Comparison of ENCODE assay signal across 11 cellular contexts in genomic region chrX:65695849-65696248, GRCh38. TPM values are rescaled to one million over a fixed set of nuclear protein-coding genes. Genes with fewer than 3 reads are reported as not detected.
DNase-seq lines count a peak whose midpoint lies in the region; ATAC-seq and TF ChIP-seq lines count a peak whose summit lies in the region.
"Had no signal": no experiment of that assay in that cellular context is flagged by ENCODE, and none has a peak within 500 bp of the region (broad histone marks: within the 10 kb centered on the region; RNA-seq: fewer than 3 reads in every experiment).

No MANE protein-coding gene starts in this region.

- H4K20me1 ChIP-seq in SK-N-SH (ENCODE audit: insufficient read depth): peaks cover 100% of the 10 kb centered on the region

- H3K9ac ChIP-seq in SK-N-SH: no peak overlapping the region

- TF ChIP-seq EP300 in SK-N-SH (IDR thresholded peaks at IDR 0.05; ENCODE audit: borderline replicate concordance in 1 of 2, low read depth in 1 of 2, low read length in 1 of 2): no peak

- peaks cover 0 to 3% of the 10 kb centered on the region in 2 experiments for H3K36me3 ChIP-seq in SK-N-SH (replicated peaks in 1 of 2; ENCODE audit: control insufficient read depth in 1 of 2, insufficient read depth in 2 of 2, low read length in 1 of 2)
- no peaks in the 10 kb centered on the region for H3K36me3 ChIP-seq in effector memory CD4-positive, alpha-beta T cell (ENCODE audit: control insufficient read depth, insufficient read depth, low read length)
- H3K36me3 ChIP-seq: adrenal gland had no signal

- CTCF ChIA-PET in SK-N-SH (lab: Yijun Ruan, JAX): no interaction called here

- H3K4me1 ChIP-seq in SK-N-SH (ENCODE audit: control insufficient read depth in 1 of 2, insufficient read depth in 2 of 2, low read depth in 1 of 2, low read length in 1 of 2): peaks cover 0 to 22% of the 10 kb centered on the region in 2 experiments; a peak in 1 of 4 replicates
- peaks cover 64% of the 10 kb centered on the region for H3K4me1 ChIP-seq in effector memory CD4-positive, alpha-beta T cell (ENCODE audit: control insufficient read depth, insufficient read depth, low read length, poor library complexity, severe bottlenecking)

- peak overlapping the region in 1 of 2 experiments; percentile 77; a peak in 1 of 4 replicates for H3K27ac ChIP-seq in SK-N-SH (ENCODE audit: low read depth in 2 of 2, low read length in 1 of 2)
- H3K27ac ChIP-seq in effector memory CD4-positive, alpha-beta T cell (ENCODE audit: insufficient read depth, low read length, poor library complexity, severe bottlenecking): peak overlapping the region; percentile 60
- H3K27ac ChIP-seq in skin epidermis: peak overlapping the region in 13 of 21 experiments; percentile 12 to 89 (median 72)

- H3K4me3 ChIP-seq in SK-N-SH (ENCODE audit: low read depth in 2 of 2, low read length in 1 of 2) (no peak overlapping the region), NB4 (ENCODE audit: low read depth, low read length) (peak overlapping the region; percentile 1), skin epidermis (no peak overlapping the region)
- peak overlapping the region; percentile 16 for H3K4me3 ChIP-seq in effector memory CD4-positive, alpha-beta T cell (ENCODE audit: insufficient read depth, low read depth, low read length, poor library complexity, severe bottlenecking)
- H3K4me3 ChIP-seq: adrenal gland had no signal

- TF ChIP-seq CTCF in SK-N-SH (IDR thresholded peaks at IDR 0.05) (no peak), NB4 (IDR thresholded peaks at IDR 0.05; ENCODE audit: low read depth, low read length) (no peak)

- H3K27me3 ChIP-seq in SK-N-SH (ENCODE audit: insufficient read depth): no peaks in the 10 kb centered on the region; the same call in 1 of the 2 replicates
- H3K27me3 ChIP-seq in effector memory CD4-positive, alpha-beta T cell (replicated peaks; ENCODE audit: control insufficient read depth, insufficient read depth, low read length, poor library complexity, severe bottlenecking): no peaks in the 10 kb centered on the region
- H3K27me3 ChIP-seq: adrenal gland had no signal

- POLR2A ChIA-PET in SK-N-SH (lab: Yijun Ruan, JAX): no interaction called here

- DNase-seq in SK-N-SH (no peak), NB4 (ENCODE audit: low read depth) (no peak), T-helper 9 cell (no peak), ACHN (no peak)
- no peak for DNase-seq in effector memory CD4-positive, alpha-beta T cell
- DNase-seq: 8988T, adrenal gland, posterior cingulate gyrus had no signal

- WGBS in SK-N-SH (ENCODE audit: low lambda C conversion rate): 32% methylated on average over 1 of the region's 1 CpG

- ATAC-seq in SK-N-SH treated with all-trans-retinoic acid at 6 μM for 48 hours: no peak
- no peak for ATAC-seq in GM19023 (IDR thresholded peaks at IDR 0.05; ENCODE audit: unreplicated experiment)

- in situ Hi-C loops in ACHN (cut with HindIII; ENCODE audit: low pct_ligation_motif_present, low pct_unique_long_range_greater_than_20kb, low sequenced_read_pairs): no loop called here

- H3K79me2 ChIP-seq in SK-N-SH (ENCODE audit: insufficient read depth): peaks cover 100% of the 10 kb centered on the region

- TF ChIP-seq RAD21 in SK-N-SH (IDR thresholded peaks at IDR 0.05; ENCODE audit: low read length): no peak

- H3K9me3 ChIP-seq in SK-N-SH: no peaks in the 10 kb centered on the region
- H3K9me3 ChIP-seq in effector memory CD4-positive, alpha-beta T cell (ENCODE audit: control insufficient read depth, low read length): no peaks in the 10 kb centered on the region
- H3K9me3 ChIP-seq: adrenal gland had no signal

- peaks cover 10% of the 10 kb centered on the region for H3F3A ChIP-seq in SK-N-SH (replicated peaks; ENCODE audit: insufficient read depth)

- no peaks in the 10 kb centered on the region for H3K9me2 ChIP-seq in SK-N-SH

- H2AFZ ChIP-seq in SK-N-SH (ENCODE audit: low read depth): no peak overlapping the region

- H3K4me2 ChIP-seq in SK-N-SH: peak overlapping the region; percentile 9; the same call in 1 of the 2 replicates

- no peak for TF ChIP-seq POLR2A in NB4 (IDR thresholded peaks at IDR 0.05; ENCODE audit: extremely low read depth, insufficient read length)

TF ChIP-seq in SK-N-SH, 30 proteins besides CTCF, POLR2A, EP300 and RAD21:
- no peak for TF ChIP-seq USF1 (IDR thresholded peaks at IDR 0.05; ENCODE audit: borderline replicate concordance, low read depth)
- no peak for TF ChIP-seq NFIC (IDR thresholded peaks at IDR 0.05; ENCODE audit: borderline replicate concordance)
- TF ChIP-seq YY1 (IDR thresholded peaks at IDR 0.05; ENCODE audit: low read depth): no peak
- TF ChIP-seq TCF12 (IDR thresholded peaks at IDR 0.05): no peak
- TF ChIP-seq FOXM1 (IDR thresholded peaks at IDR 0.05; ENCODE audit: low read depth): no peak
- no peak for TF ChIP-seq GATA2 (CRISPR knock-in tag; IDR thresholded peaks at IDR 0.05)
- no peak for TF ChIP-seq MAX (IDR thresholded peaks at IDR 0.05; ENCODE audit: low read depth)
- no peak for TF ChIP-seq GABPA (IDR thresholded peaks at IDR 0.05; ENCODE audit: low read depth)
- no peak for TF ChIP-seq IRF3 (IDR thresholded peaks at IDR 0.05; ENCODE audit: low read depth, low read length)
- TF ChIP-seq EZH2phosphoT487 (IDR thresholded peaks at IDR 0.05; ENCODE audit: borderline replicate concordance, low read depth): no peak

TF ChIP-seq in SK-N-SH treated with all-trans-retinoic acid at 6 μM for 48 hours, 23 proteins besides CTCF, POLR2A, EP300 and RAD21:
- TF ChIP-seq PATZ1 (CRISPR knock-in tag; IDR thresholded peaks at IDR 0.05; ENCODE audit: borderline replicate concordance) (no peak), ISL1 (CRISPR knock-in tag; IDR thresholded peaks at IDR 0.05) (no peak), CSDC2 (CRISPR knock-in tag; IDR thresholded peaks at IDR 0.05) (no peak), OSR1 (CRISPR knock-in tag; IDR thresholded peaks at IDR 0.05) (no peak), PPARA (CRISPR knock-in tag; IDR thresholded peaks at IDR 0.05; ENCODE audit: borderline replicate concordance) (no peak), ZC3H10 (CRISPR knock-in tag; IDR thresholded peaks at IDR 0.05) (no peak), ZNF70 (CRISPR knock-in tag; IDR thresholded peaks at IDR 0.05) (no peak), TOX (CRISPR knock-in tag; IDR thresholded peaks at IDR 0.05; ENCODE audit: borderline replicate concordance) (no peak), ESRRG (CRISPR knock-in tag; IDR thresholded peaks at IDR 0.05) (no peak), CSRNP3 (CRISPR knock-in tag; IDR thresholded peaks at IDR 0.05) (no peak), BACH2 (CRISPR knock-in tag; IDR thresholded peaks at IDR 0.05; ENCODE audit: borderline replicate concordance) (no peak)

RNA-seq across cellular contexts. Expression of gene MSN, which starts 28.4 kb away (rescaled TPM):
- 189 and 226 TPM in 2 replicates for polyA plus RNA-seq in SK-N-SH (2012; rRNA removed)
- 139 and 159 TPM in 2 replicates for polyA plus RNA-seq in SK-N-SH (2012; cell fraction: cytosol; rRNA removed)
- 133 and 207 TPM in 2 replicates for polyA plus RNA-seq in SK-N-SH (2012; cell fraction: nucleus; rRNA removed)

Comparison
In these comparisons a context has a peak if more than half of its experiments do, and no peak if none do; other contexts are left out.
1. H3K4me3 ChIP-seq: peak in NB4 (single experiment) and effector memory CD4-positive, alpha-beta T cell (single experiment); none in SK-N-SH (0 of 2) and skin epidermis (0 of 7).